ENCODE assay signal across 9 cellular contexts in the genomic region with DNA sequence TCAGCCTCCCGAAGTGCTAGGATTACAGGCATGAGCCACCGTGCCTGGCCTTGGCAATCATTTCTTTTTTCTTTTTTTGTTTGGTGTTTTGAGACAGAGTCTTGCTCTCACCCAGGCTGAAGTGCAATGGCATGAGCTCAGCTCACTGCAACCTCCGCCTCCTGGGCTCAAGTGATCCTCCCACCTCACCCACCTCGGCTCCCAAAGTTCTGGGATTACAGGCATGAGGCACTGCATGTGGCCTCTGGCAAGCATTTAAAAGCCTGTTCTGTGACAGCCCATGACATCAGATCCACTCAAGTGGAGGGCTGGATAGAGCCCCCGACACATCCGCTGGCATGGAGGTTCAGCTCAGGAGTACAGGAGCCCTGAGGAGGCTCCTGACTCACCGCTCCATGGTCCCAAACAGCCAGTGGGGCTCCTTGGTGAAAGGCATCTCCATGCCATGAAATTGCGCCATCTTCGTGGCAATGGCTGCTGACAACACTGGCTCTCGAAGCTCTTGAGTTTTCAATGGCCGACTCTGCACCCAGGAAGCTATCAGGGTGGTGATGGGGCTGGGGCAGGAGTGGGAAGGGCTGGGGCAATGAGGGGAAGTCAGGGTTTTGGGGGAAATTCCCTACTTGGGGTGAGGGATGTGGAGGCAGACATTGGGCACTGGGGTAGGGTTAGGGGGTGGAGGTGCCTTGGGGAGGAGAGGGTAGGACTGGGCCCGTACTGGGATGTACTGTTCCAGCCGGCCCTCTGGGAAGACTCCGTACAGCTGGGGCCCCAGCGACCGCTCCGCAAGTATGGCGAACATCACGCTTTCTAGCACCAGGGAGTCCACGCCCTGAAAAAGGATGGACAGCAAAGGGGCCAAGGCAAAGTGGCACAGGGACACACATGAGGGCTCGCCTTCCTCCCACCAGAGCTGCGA. TPM values are rescaled to one million over a fixed set of nuclear protein-coding genes. Genes with fewer than 3 reads are reported as not detected.
A peak's percentile ranks its signal among the peaks of the same experiment; 100 is the strongest.
DNase-seq lines count a peak whose midpoint lies in the region; ATAC-seq and TF ChIP-seq lines count a peak whose summit lies in the region.
"Had no signal": no experiment of that assay in that cellular context is flagged by ENCODE, and none has a peak within 500 bp of the region (broad histone marks: within the 10 kb centered on the region; RNA-seq: fewer than 3 reads in every experiment).

No MANE protein-coding gene starts in this region.

- DNase-seq in activated CD4-positive, alpha-beta T cell treated with anti-CD3 and anti-CD28 coated beads, Interleukin-2, amount 10 ng/mL, durations not matched to agents 24 days and 14 days: no peak
- no peak for DNase-seq in activated CD4-positive, alpha-beta T cell treated with anti-CD3 and anti-CD28 coated beads, Interleukin-2, amount 50 U/mL, for 48 hours
- DNase-seq in adipocyte (ENCODE audit: low read depth) (no peak), left lung (no peak), testis (no peak), NCI-H2227 (lab: John Stamatoyannopoulos, UW; ENCODE audit: unreplicated experiment) (no peak), kidney glomerular epithelial cell (lab: John Stamatoyannopoulos, UW) (no peak)
- DNase-seq: DMS 273 treated with DMSO at 0.1 percent for 48 hours had no signal

- H3K27me3 Mint-ChIP-seq in activated CD4-positive, alpha-beta T cell treated with anti-CD3 and anti-CD28 coated beads, Interleukin-2, amount 10 ng/mL, durations not matched to agents 24 days and 14 days: no peaks in the 10 kb centered on the region

- peaks cover 36% of the 10 kb centered on the region for H3K4me1 ChIP-seq in adipocyte (ENCODE audit: control insufficient read depth, insufficient read depth, low read length)
- H3K4me1 ChIP-seq in left lung: peaks cover 10 to 38% of the 10 kb centered on the region in 2 donors
- H3K4me1 ChIP-seq in testis: peaks cover 23% of the 10 kb centered on the region

- peak overlapping the region; percentile 98 for H3K9ac ChIP-seq in adipocyte (ENCODE audit: low read length)

- TF ChIP-seq CTCF in left lung (IDR thresholded peaks at IDR 0.05) (no peak), testis (IDR thresholded peaks at IDR 0.05) (no peak)

- peak overlapping the region in 1 of 2 donors; percentile 100 for H3K27ac ChIP-seq in left lung
- peak overlapping the region in 1 of 2 donors; percentile 96 for H3K27ac ChIP-seq in testis

- peak overlapping the region; percentile 75 for H3K27ac Mint-ChIP-seq in activated CD4-positive, alpha-beta T cell treated with anti-CD3 and anti-CD28 coated beads, Interleukin-2, amount 10 ng/mL, durations not matched to agents 24 days and 14 days

- ATAC-seq in left lung (no peak), GM19455 (IDR thresholded peaks at IDR 0.05; ENCODE audit: unreplicated experiment) (no peak)

- H3K27me3 ChIP-seq in adipocyte (replicated peaks; ENCODE audit: control insufficient read depth, insufficient read depth, low read length) (no peaks in the 10 kb centered on the region), left lung (peaks cover 0 to 5% of the 10 kb centered on the region in 2 donors), testis (no peaks in the 10 kb centered on the region)

- peak overlapping the region; percentile 86 for H3K4me3 ChIP-seq in adipocyte (ENCODE audit: low read length)
- peak overlapping the region; percentile 77 to 91 for H3K4me3 ChIP-seq in left lung
- peak overlapping the region; percentile 81 to 97 for H3K4me3 ChIP-seq in testis

- no peaks in the 10 kb centered on the region for H3K9me3 Mint-ChIP-seq in activated CD4-positive, alpha-beta T cell treated with anti-CD3 and anti-CD28 coated beads, Interleukin-2, amount 10 ng/mL, durations not matched to agents 24 days and 14 days

- peaks cover 31% of the 10 kb centered on the region for H3K36me3 Mint-ChIP-seq in activated CD4-positive, alpha-beta T cell treated with anti-CD3 and anti-CD28 coated beads, Interleukin-2, amount 10 ng/mL, durations not matched to agents 24 days and 14 days (ENCODE audit: low read depth)

- H3K4me3 Mint-ChIP-seq in activated CD4-positive, alpha-beta T cell treated with anti-CD3 and anti-CD28 coated beads, Interleukin-2, amount 10 ng/mL, durations not matched to agents 24 days and 14 days: peak overlapping the region; percentile 93

- H3K9me3 ChIP-seq in adipocyte (ENCODE audit: control insufficient read depth, low read length): no peaks in the 10 kb centered on the region
- H3K9me3 ChIP-seq in left lung: no peaks in the 10 kb centered on the region
- no peaks in the 10 kb centered on the region for H3K9me3 ChIP-seq in testis

- WGBS in testis, 2 donors: 84% methylated on average over 19 to 22 of the region's 22 CpGs

- TF ChIP-seq POLR2A in testis (IDR thresholded peaks at IDR 0.05): no peak

- H3K36me3 ChIP-seq in adipocyte (ENCODE audit: control insufficient read depth, insufficient read depth, low read length, severe bottlenecking) (no peaks in the 10 kb centered on the region), left lung (peaks cover 0 to 25% of the 10 kb centered on the region in 2 donors), testis (ENCODE audit: low read depth, missing control alignments) (no peaks in the 10 kb centered on the region)

- peaks cover 17% of the 10 kb centered on the region for H3K4me1 Mint-ChIP-seq in activated CD4-positive, alpha-beta T cell treated with anti-CD3 and anti-CD28 coated beads, Interleukin-2, amount 10 ng/mL, durations not matched to agents 24 days and 14 days

- intact Hi-C loops in activated CD4-positive, alpha-beta T cell treated with anti-CD3 and anti-CD28 coated beads, Interleukin-2, amount 10 ng/mL, durations not matched to agents 24 days and 14 days (cut with micrococcal nuclease): no loop called here
- intact Hi-C loops in left lung (cut with DNase I) (no loop called here), testis (cut with DNase I; ENCODE audit: low total_unique reads) (no loop called here)

RNA-seq across cellular contexts. Expression of gene CHKB, which starts 1.4 kb away (rescaled TPM):
- 83.2 and 84.7 TPM in 2 replicates for total RNA-seq in activated CD4-positive, alpha-beta T cell treated with anti-CD3 and anti-CD28 coated beads, Interleukin-2, amount 10 ng/mL, durations not matched to agents 24 days and 14 days
- total RNA-seq in left lung (10 to 100 TPM; 67.4 to 75.9 TPM), testis (10 to 100 TPM; 89.6 to 98.9 TPM)
- 88.4 TPM for polyA plus RNA-seq in testis (ENCODE audit: insufficient read depth, low read depth, low replicate concordance)

RNA-seq across cellular contexts. Expression of gene CPT1B, which starts 3.1 kb away (rescaled TPM):
- 63.1 and 71.5 TPM in 2 replicates for total RNA-seq in activated CD4-positive, alpha-beta T cell treated with anti-CD3 and anti-CD28 coated beads, Interleukin-2, amount 10 ng/mL, durations not matched to agents 24 days and 14 days
- total RNA-seq in left lung (10 to 100 TPM; 15.3 to 20.0 TPM), testis (100 to 1,000 TPM; 103 to 123 TPM)
- 224 TPM for polyA plus RNA-seq in testis (ENCODE audit: insufficient read depth, low read depth, low replicate concordance)

RNA-seq across cellular contexts. Expression of gene SYCE3, which starts 18.6 kb away (rescaled TPM):
- total RNA-seq in activated CD4-positive, alpha-beta T cell treated with anti-CD3 and anti-CD28 coated beads, Interleukin-2, amount 10 ng/mL, durations not matched to agents 24 days and 14 days: 0.69 TPM in 1 of 2 replicates, not detected in the other
- total RNA-seq in left lung: not detected
- 10 to 100 TPM; 40.4 to 71.9 TPM for total RNA-seq in testis
- 183 TPM for polyA plus RNA-seq in testis (ENCODE audit: insufficient read depth, low read depth, low replicate concordance)

RNA-seq across cellular contexts. Expression of gene MAPK8IP2, which starts 19.3 kb away (rescaled TPM):
- total RNA-seq in activated CD4-positive, alpha-beta T cell treated with anti-CD3 and anti-CD28 coated beads, Interleukin-2, amount 10 ng/mL, durations not matched to agents 24 days and 14 days: 0.19 TPM in 2 replicates
- 1 to 10 TPM; 1.4 to 2.3 TPM for total RNA-seq in left lung
- total RNA-seq in testis: 10 to 100 TPM; 34.9 to 36.9 TPM
- polyA plus RNA-seq in testis (ENCODE audit: insufficient read depth, low read depth, low replicate concordance): 12.7 TPM

RNA-seq across cellular contexts. Expression of gene KLHDC7B, which starts 35.6 kb away (rescaled TPM):
- 5.3 and 6.8 TPM in 2 replicates for total RNA-seq in activated CD4-positive, alpha-beta T cell treated with anti-CD3 and anti-CD28 coated beads, Interleukin-2, amount 10 ng/mL, durations not matched to agents 24 days and 14 days
- total RNA-seq in left lung (under 1 TPM; 0.29 to 0.73 TPM), testis (under 1 TPM; 0.24 to 0.93 TPM)
- 0.51 TPM for polyA plus RNA-seq in testis (ENCODE audit: insufficient read depth, low read depth, low replicate concordance)

Comparison
In these comparisons a context has a peak if more than half of its experiments do, and no peak if none do; other contexts are left out.
1. RNA of gene SYCE3, which starts 18.6 kb away (total RNA-seq): 40.4 to 71.9 TPM in testis; not detected in left lung and 0.69 TPM in activated CD4-positive, alpha-beta T cell treated with anti-CD3 and anti-CD28 coated beads, Interleukin-2, amount 10 ng/mL, durations not matched to agents 24 days and 14 days; every median in the first group is over 10 times any median in the second.
2. Peak in every context shown above with its lines, with median percentiles within 50 percentile points of each other: H3K4me3 ChIP-seq.